ENCODE assay signal across 8 cellular contexts in the genomic region with DNA sequence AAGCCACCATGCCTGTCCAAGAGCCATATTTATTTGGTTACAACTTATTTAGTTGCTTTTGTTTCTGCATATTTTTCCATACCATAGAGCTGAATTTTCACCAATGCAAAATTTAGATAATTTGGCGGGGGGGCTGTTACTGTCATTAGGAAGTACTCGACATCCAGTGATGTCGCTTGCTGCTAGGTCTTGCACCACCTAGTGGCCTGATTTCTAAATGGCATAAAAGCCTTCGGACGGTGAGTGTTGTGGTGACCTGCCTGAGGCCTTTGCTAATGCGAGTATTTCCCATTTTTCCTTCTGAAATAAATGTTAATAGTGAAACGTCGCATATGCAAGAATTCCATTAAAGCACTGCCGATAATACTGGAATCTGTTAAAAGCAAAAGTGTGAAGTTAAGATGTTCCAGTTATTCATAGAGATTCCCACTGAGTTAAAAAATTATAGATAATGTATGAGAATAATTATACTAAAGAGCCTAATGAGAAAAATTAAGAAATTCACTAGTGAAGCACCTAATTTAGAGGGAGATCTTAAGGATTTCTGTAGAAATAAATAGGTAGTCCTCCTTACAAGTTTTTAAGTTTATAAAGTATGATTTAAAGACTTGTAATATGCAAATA.
DNase-seq lines count a peak whose midpoint lies in the region; ATAC-seq and TF ChIP-seq lines count a peak whose summit lies in the region.

No MANE protein-coding gene starts in this region.

- peak; percentile 82 for ATAC-seq in GM21367 (IDR thresholded peaks at IDR 0.05; ENCODE audit: unreplicated experiment)

- peak; percentile 27 for DNase-seq in Caki2 (ENCODE audit: low read depth)
- DNase-seq in LHCN-M2 (ENCODE audit: low read depth) = peak; percentile 69
- DNase-seq in SW480 (ENCODE audit: low spot score) = peak; percentile 54
- peak; percentile 68 for DNase-seq in astrocyte of the spinal cord (ENCODE audit: low read depth, low spot score)
- DNase-seq in islet precursor cell = peak; percentile 76
- peak in 2 of 3 donors; percentile 25 to 35 for DNase-seq in stimulated activated CD4-positive, alpha-beta T cell treated with anti-CD3 and anti-CD28 coated beads, TNF-alpha, amount 100 ng/mL, for 48 hours (ENCODE audit: low read depth in 3 of 3)
- no peak for DNase-seq in NCI-H187 treated with DMSO at 0.1 percent for 48 hours (lab: John Stamatoyannopoulos, UW)

- TF ChIP-seq CTCF in astrocyte of the spinal cord (IDR thresholded peaks at IDR 0.05; ENCODE audit: low read depth, low read length) = peak; percentile 84

- no peak overlapping the region for H3K4me3 ChIP-seq in astrocyte of the spinal cord (ENCODE audit: low read depth, low read length)

- in situ Hi-C loops in Caki2 (cut with HindIII; ENCODE audit: low pct_unique_long_range_greater_than_20kb, low sequenced_read_pairs) (no loop called here), astrocyte of the spinal cord (cut with HindIII; ENCODE audit: low sequenced_read_pairs) (no loop called here)
